13 cellular contexts compared by ENCODE assay signal in genomic region chr12:62268956-62269355, GRCh38. TPM values are rescaled to one million over a fixed set of nuclear protein-coding genes. Genes with fewer than 3 reads are reported as not detected.
DNase-seq lines count a peak whose midpoint lies in the region; ATAC-seq and TF ChIP-seq lines count a peak whose summit lies in the region.
"Had no signal": no experiment of that assay in that cellular context is flagged by ENCODE, and none has a peak within 500 bp of the region (broad histone marks: within the 10 kb centered on the region; RNA-seq: fewer than 3 reads in every experiment).

No MANE protein-coding gene starts in this region.

- peak overlapping the region in 6 of 8 donors; percentile 9 to 76 (median 34) for H3K4me3 Mint-ChIP-seq in CD4-positive, alpha-beta memory T cell
- peak overlapping the region in 9 of 10 donors; percentile 7 to 90 (median 61) for H3K4me3 Mint-ChIP-seq in naive thymus-derived CD4-positive, alpha-beta T cell
- H3K4me3 Mint-ChIP-seq: activated CD4-positive, alpha-beta T cell treated with anti-CD3 and anti-CD28 coated beads, Interleukin-2, amount 10 ng/mL, durations not matched to agents 7 days and 5 days had no signal

- H2AFZ ChIP-seq in mammary epithelial cell (ENCODE audit: low read depth, low read length): no peak overlapping the region

- TF ChIP-seq CTCF in mammary epithelial cell (conservative IDR thresholded peaks at IDR 0.05 in 1 of 2, IDR thresholded peaks at IDR 0.05 in 1 of 2; ENCODE audit: extremely low read depth in 1 of 2, insufficient read depth in 1 of 2, low read depth in 1 of 2, low read length in 2 of 2): no peak

- TF ChIP-seq POLR2A in GM18505 (IDR thresholded peaks at IDR 0.05; ENCODE audit: borderline replicate concordance, extremely low read depth, insufficient read depth, insufficient read length): no peak

- in situ Hi-C loops in mammary epithelial cell (cut with MboI; ENCODE audit: low sequenced_read_pairs in 2 of 2): no loop called here

- BruUV-seq in mammary epithelial cell (replicated peaks; lab: Mats Ljungman, UMichigan): no TSS peak

- peaks cover 100% of the 10 kb centered on the region for H3K79me2 ChIP-seq in mammary epithelial cell (ENCODE audit: insufficient read depth, low read length)

- CTCF ChIA-PET in CD4-positive, alpha-beta memory T cell (lab: Charles Lee; ENCODE audit: partially characterized antibody): interaction anchor here (2.1 kb wide), 1 partner anchor 169 kb away, joined by 5 read pairs; no protein-coding TSS in a partner anchor
- CTCF ChIA-PET in mammary epithelial cell (lab: Charles Lee; ENCODE audit: low non-redundant PET): no interaction called here
- CTCF ChIA-PET in naive thymus-derived CD4-positive, alpha-beta T cell (lab: Charles Lee): interaction anchor here (0.9 kb wide), 1 partner anchor 9 kb away, joined by 3 read pairs; the partner anchor contains the start of gene USP15

- no peaks in the 10 kb centered on the region for H3K9me3 Mint-ChIP-seq in CD4-positive, alpha-beta memory T cell
- peaks cover 0 to under 1% (median 0%) of the 10 kb centered on the region in 11 donors for H3K9me3 Mint-ChIP-seq in naive thymus-derived CD4-positive, alpha-beta T cell
- H3K9me3 Mint-ChIP-seq: activated CD4-positive, alpha-beta T cell treated with anti-CD3 and anti-CD28 coated beads, Interleukin-2, amount 10 ng/mL, durations not matched to agents 7 days and 5 days; CD8-positive, alpha-beta memory T cell had no signal

- dilution Hi-C loops in mammary epithelial cell (cut with HindIII; ENCODE audit: low sequenced_read_pairs): no loop called here

- H3K4me2 ChIP-seq in mammary epithelial cell (ENCODE audit: insufficient read depth, low read depth, low read length): peak overlapping the region; percentile 59

- no peak overlapping the region for H3K27ac ChIP-seq in CD4-positive, alpha-beta memory T cell (ENCODE audit: low read depth, low read length)
- no peak overlapping the region for H3K27ac ChIP-seq in mammary epithelial cell (ENCODE audit: insufficient read depth, low read depth, low read length)
- H3K27ac ChIP-seq in naive thymus-derived CD4-positive, alpha-beta T cell (ENCODE audit: low read depth, low read length): no peak overlapping the region

- no peaks in the 10 kb centered on the region for H3K9me3 ChIP-seq in CD4-positive, alpha-beta memory T cell (ENCODE audit: control insufficient read depth in 1 of 2, low read length in 2 of 2)
- no peaks in the 10 kb centered on the region for H3K9me3 ChIP-seq in mammary epithelial cell (replicated peaks; ENCODE audit: insufficient read depth, low read length)
- H3K9me3 ChIP-seq in naive thymus-derived CD4-positive, alpha-beta T cell (ENCODE audit: control insufficient read depth in 2 of 3, low read length in 3 of 3): no peaks in the 10 kb centered on the region

- H3K4me1 Mint-ChIP-seq in CD4-positive, alpha-beta memory T cell: peaks cover 72 to 93% (median 83%) of the 10 kb centered on the region in 4 donors
- peaks cover 60 to 99% (median 91%) of the 10 kb centered on the region in 7 donors for H3K4me1 Mint-ChIP-seq in naive thymus-derived CD4-positive, alpha-beta T cell

- no peaks in the 10 kb centered on the region for H3K27me3 Mint-ChIP-seq in CD4-positive, alpha-beta memory T cell
- H3K27me3 Mint-ChIP-seq in naive thymus-derived CD4-positive, alpha-beta T cell: no peaks in the 10 kb centered on the region
- H3K27me3 Mint-ChIP-seq: activated CD4-positive, alpha-beta T cell treated with anti-CD3 and anti-CD28 coated beads, Interleukin-2, amount 10 ng/mL, durations not matched to agents 7 days and 5 days; progenitor cell of endocrine pancreas had no signal

- POLR2A ChIA-PET in CD4-positive, alpha-beta memory T cell (lab: Charles Lee; ENCODE audit: partially characterized antibody): interaction anchor here (1.5 kb wide), 1 partner anchor 10 kb away, joined by 4 read pairs; no protein-coding TSS in a partner anchor
- POLR2A ChIA-PET in naive thymus-derived CD4-positive, alpha-beta T cell (lab: Charles Lee): interaction anchor here (1.1 kb wide), 1 partner anchor 9 kb away, joined by 5 read pairs; the partner anchor contains the start of gene USP15

- ATAC-seq in naive thymus-derived CD4-positive, alpha-beta T cell: peak; percentile 32
- ATAC-seq in GM21515 (IDR thresholded peaks at IDR 0.05; ENCODE audit: unreplicated experiment) (no peak), GM18505 (IDR thresholded peaks at IDR 0.05; ENCODE audit: unreplicated experiment) (no peak)

- no peak overlapping the region for H3K9ac ChIP-seq in mammary epithelial cell (ENCODE audit: insufficient read depth, low read length)

- H3K27me3 ChIP-seq in CD4-positive, alpha-beta memory T cell (ENCODE audit: insufficient read depth, low read length): no peaks in the 10 kb centered on the region
- no peaks in the 10 kb centered on the region for H3K27me3 ChIP-seq in mammary epithelial cell (ENCODE audit: insufficient read depth, low read length)
- no peaks in the 10 kb centered on the region for H3K27me3 ChIP-seq in naive thymus-derived CD4-positive, alpha-beta T cell (ENCODE audit: control insufficient read depth in 2 of 2, insufficient read depth in 2 of 2, low read length in 2 of 2)

- H3K36me3 Mint-ChIP-seq in CD4-positive, alpha-beta memory T cell: peaks cover 4 to 14% of the 10 kb centered on the region in 2 donors
- H3K36me3 Mint-ChIP-seq in naive thymus-derived CD4-positive, alpha-beta T cell: peaks cover 0 to 25% (median 4%) of the 10 kb centered on the region in 5 donors

- no peak overlapping the region for H3K4me3 ChIP-seq in CD4-positive, alpha-beta memory T cell (ENCODE audit: low read length in 2 of 2)
- no peak overlapping the region for H3K4me3 ChIP-seq in mammary epithelial cell (replicated peaks in 1 of 3; ENCODE audit: insufficient read depth in 1 of 3, low read depth in 2 of 3, low read length in 3 of 3)
- H3K4me3 ChIP-seq in naive thymus-derived CD4-positive, alpha-beta T cell (ENCODE audit: low read length): no peak overlapping the region

- no peak for DNase-seq in CD4-positive, alpha-beta memory T cell
- DNase-seq in LHCN-M2 (ENCODE audit: low read depth) (peak; percentile 52), mammary epithelial cell (peak; percentile 62), cardiac septum (ENCODE audit: low spot score) (no peak), NCI-H2196 (lab: John Stamatoyannopoulos, UW; ENCODE audit: unreplicated experiment) (no peak)
- no peak for DNase-seq in naive thymus-derived CD4-positive, alpha-beta T cell
- DNase-seq: activated CD4-positive, alpha-beta T cell treated with anti-CD3 and anti-CD28 coated beads, Interleukin-2, amount 10 ng/mL, durations not matched to agents 7 days and 5 days; CD8-positive, alpha-beta memory T cell; mesendoderm; NCI-H1694 had no signal

- peaks cover 4% of the 10 kb centered on the region for H4K20me1 ChIP-seq in mammary epithelial cell (ENCODE audit: insufficient read depth, low read length)

- intact Hi-C loops in CD4-positive, alpha-beta memory T cell (cut with micrococcal nuclease): loop anchor here (2.0 to 10.0 kb wide), 2 partner anchors 14 to 526 kb away; no protein-coding TSS in a partner anchor
- intact Hi-C loops in mammary epithelial cell (cut with micrococcal nuclease): no loop called here
- intact Hi-C loops in naive thymus-derived CD4-positive, alpha-beta T cell (cut with micrococcal nuclease): loop anchor here (1.0 to 10.0 kb wide), 4 partner anchors 7 to 526 kb away; no protein-coding TSS in a partner anchor
- intact Hi-C loops in cardiac septum (cut with DNase I): loop anchor here (10.0 kb wide), 1 partner anchor 46 kb away; no protein-coding TSS in a partner anchor

- no peaks in the 10 kb centered on the region for H3K36me3 ChIP-seq in CD4-positive, alpha-beta memory T cell (ENCODE audit: insufficient read depth, low read length)
- no peaks in the 10 kb centered on the region for H3K36me3 ChIP-seq in mammary epithelial cell (ENCODE audit: insufficient read depth, low read length)
- H3K36me3 ChIP-seq in naive thymus-derived CD4-positive, alpha-beta T cell (ENCODE audit: control insufficient read depth in 2 of 3, insufficient read depth in 3 of 3, low read length in 3 of 3): no peaks in the 10 kb centered on the region

- 54% methylated on average over 3 of the region's 3 CpGs for WGBS in mammary epithelial cell (ENCODE audit: low coverage, missing lambda C conversion rate)

- peaks cover 97% of the 10 kb centered on the region for H3K4me1 ChIP-seq in CD4-positive, alpha-beta memory T cell (ENCODE audit: insufficient read depth, low read length)
- peaks cover 18% of the 10 kb centered on the region for H3K4me1 ChIP-seq in mammary epithelial cell (ENCODE audit: insufficient read depth, low read length)
- peaks cover 54 to 55% of the 10 kb centered on the region in 2 donors for H3K4me1 ChIP-seq in naive thymus-derived CD4-positive, alpha-beta T cell (ENCODE audit: control insufficient read depth in 2 of 2, insufficient read depth in 2 of 2, low read length in 2 of 2)

- H3K27ac Mint-ChIP-seq in CD4-positive, alpha-beta memory T cell: peak overlapping the region in 1 of 7 donors; percentile 63
- H3K27ac Mint-ChIP-seq in naive thymus-derived CD4-positive, alpha-beta T cell: peak overlapping the region in 3 of 9 donors; percentile 14 to 67 (median 20)
- H3K27ac Mint-ChIP-seq: progenitor cell of endocrine pancreas had no signal

RNA-seq across cellular contexts. Expression of gene USP15, which starts 8.8 kb away (rescaled TPM):
- total RNA-seq in CD4-positive, alpha-beta memory T cell: 100 to 1,000 TPM; 150 to 156 TPM
- 10 to 100 TPM; 79.1 to 87.4 TPM for polyA plus RNA-seq in CD4-positive, alpha-beta memory T cell
- 37.7 and 41.3 TPM in 2 replicates for total RNA-seq in LHCN-M2 (2014; rRNA removed)
- polyA plus RNA-seq in LHCN-M2 (2012): 15.0 TPM
- 10 to 100 TPM; 59.2 to 62.0 TPM for total RNA-seq in mammary epithelial cell
- 35.3 TPM for polyA plus RNA-seq in mammary epithelial cell
- 21.1 TPM for polyA minus RNA-seq in mammary epithelial cell
- total RNA-seq in naive thymus-derived CD4-positive, alpha-beta T cell: 100 to 1,000 TPM; 156 to 224 (median 180) TPM
- polyA plus RNA-seq in naive thymus-derived CD4-positive, alpha-beta T cell: 100 to 1,000 TPM in 1 of 2 donors, 10 to 100 TPM in 1; 72.5 to 102 TPM
- 62.6 TPM for total RNA-seq in cardiac septum

Comparison
In these comparisons a context has a peak if more than half of its experiments do, and no peak if none do; other contexts are left out.
1. DNase-seq: peak in LHCN-M2 (single experiment) and mammary epithelial cell (single experiment); none in CD4-positive, alpha-beta memory T cell (0 of 5), naive thymus-derived CD4-positive, alpha-beta T cell (0 of 9), cardiac septum (single experiment) and NCI-H2196 (single experiment).